ENCODE assay signal across 13 cellular contexts in genomic region chr9:15735083-15735974, GRCh38.
A peak's percentile ranks its signal among the peaks of the same experiment; 100 is the strongest.
DNase-seq lines count a peak whose midpoint lies in the region; TF ChIP-seq lines count a peak whose summit lies in the region.
"Had no signal": no experiment of that assay in that cellular context is flagged by ENCODE, and none has a peak within 500 bp of the region (broad histone marks: within the 10 kb centered on the region; RNA-seq: fewer than 3 reads in every experiment).

No MANE protein-coding gene starts in this region.

- intact Hi-C loops in left ventricle myocardium inferior (cut with micrococcal nuclease) = no loop called here

- H3K4me1 ChIP-seq in adipocyte (ENCODE audit: control insufficient read depth, insufficient read depth, low read length) (peaks cover 37% of the 10 kb centered on the region), left ventricle myocardium inferior (peaks cover 6% of the 10 kb centered on the region)
- H3K4me1 ChIP-seq: testis had no signal

- H3K9me3 ChIP-seq in adipocyte (ENCODE audit: control insufficient read depth, low read length) (no peaks in the 10 kb centered on the region), left ventricle myocardium inferior (replicated peaks) (no peaks in the 10 kb centered on the region)
- H3K9me3 ChIP-seq: testis had no signal

- peak overlapping the region; percentile 44 for H3K9ac ChIP-seq in adipocyte (ENCODE audit: low read length)

- H3K4me3 ChIP-seq in adipocyte (ENCODE audit: low read length) = peak overlapping the region; percentile 63
- H3K4me3 ChIP-seq in left ventricle myocardium inferior = no peak overlapping the region
- H3K4me3 ChIP-seq: testis had no signal

- DNase-seq in NCI-H2196 (lab: John Stamatoyannopoulos, UW; ENCODE audit: unreplicated experiment) = peak; percentile 18
- no peak for DNase-seq in NCI-H2196 treated with DMSO at 0.1 percent for 48 hours (lab: John Stamatoyannopoulos, UW; ENCODE audit: unreplicated experiment)
- DNase-seq in adipocyte (ENCODE audit: low read depth) = peak; percentile 95
- DNase-seq in glomerular visceral epithelial cell (ENCODE audit: extremely low spot score) = peak; percentile 54
- no peak for DNase-seq in left ventricle myocardium inferior
- no peak for DNase-seq in GM20000 (ENCODE audit: low spot score)
- no peak for DNase-seq in NOMO-1 treated with DMSO at 0.1 percent for 48 hours (lab: John Stamatoyannopoulos, UW; ENCODE audit: unreplicated experiment)
- no peak for DNase-seq in stimulated activated CD4-positive, alpha-beta T cell treated with anti-CD3 and anti-CD28 coated beads, Interleukin-1b, Interleukin-23, amount 100 ng/mL, for 48 hours
- DNase-seq: AML-193, KBM-7, naive B cell, NCI-H526, testis had no signal

- TF ChIP-seq CTCF in left ventricle myocardium inferior (IDR thresholded peaks at IDR 0.05; ENCODE audit: borderline replicate concordance) = no peak
- no peak for TF ChIP-seq CTCF in GM20000 (IDR thresholded peaks at IDR 0.05; ENCODE audit: extremely low read depth, missing control alignments)

- H3K27me3 ChIP-seq in adipocyte (replicated peaks; ENCODE audit: control insufficient read depth, insufficient read depth, low read length) (no peaks in the 10 kb centered on the region), left ventricle myocardium inferior (ENCODE audit: low read depth) (no peaks in the 10 kb centered on the region)
- H3K27me3 ChIP-seq: testis had no signal

- H3K36me3 ChIP-seq in adipocyte (ENCODE audit: control insufficient read depth, insufficient read depth, low read length, severe bottlenecking) (no peaks in the 10 kb centered on the region), left ventricle myocardium inferior (no peaks in the 10 kb centered on the region)

- no peak overlapping the region for H3K27ac ChIP-seq in left ventricle myocardium inferior (replicated peaks)
- H3K27ac ChIP-seq: testis had no signal

Comparison
In these comparisons a context has a peak if more than half of its experiments do, and no peak if none do; other contexts are left out.
1. DNase-seq: peak in NCI-H2196 (single experiment), adipocyte (single experiment) and glomerular visceral epithelial cell (single experiment); none in NCI-H2196 treated with DMSO at 0.1 percent for 48 hours (single experiment), left ventricle myocardium inferior (single experiment), GM20000 (single experiment), NOMO-1 treated with DMSO at 0.1 percent for 48 hours (single experiment) and stimulated activated CD4-positive, alpha-beta T cell treated with anti-CD3 and anti-CD28 coated beads, Interleukin-1b, Interleukin-23, amount 100 ng/mL, for 48 hours (single experiment).